In genomic region chr1:223363057-223363855, GRCh38 we compare ENCODE assay signal across 9 cellular contexts. TPM values are rescaled to one million over a fixed set of nuclear protein-coding genes. Genes with fewer than 3 reads are reported as not detected.
DNase-seq lines count a peak whose midpoint lies in the region; ATAC-seq, FAIRE-seq and TF ChIP-seq lines count a peak whose summit lies in the region.
"Had no signal": no experiment of that assay in that cellular context is flagged by ENCODE, and none has a peak within 500 bp of the region (broad histone marks: within the 10 kb centered on the region; RNA-seq: fewer than 3 reads in every experiment).

No MANE protein-coding gene starts in this region.

- CTCF ChIA-PET in GM10248 (lab: Yijun Ruan, JAX): no interaction called here

- peaks cover 62% of the 10 kb centered on the region for H3K27me3 ChIP-seq in adipocyte (replicated peaks; ENCODE audit: control insufficient read depth, insufficient read depth, low read length)

- POLR2A ChIA-PET in GM10248 (lab: Yijun Ruan, JAX): no interaction called here

- ATAC-seq in left ventricle myocardium superior (peak; percentile 71), HG02884 (IDR thresholded peaks at IDR 0.05; ENCODE audit: unreplicated experiment) (no peak), GM21529 (IDR thresholded peaks at IDR 0.05; ENCODE audit: unreplicated experiment) (no peak)

- no peaks in the 10 kb centered on the region for H3K36me3 ChIP-seq in adipocyte (ENCODE audit: control insufficient read depth, insufficient read depth, low read length, severe bottlenecking)
- H3K36me3 ChIP-seq: SJSA1 had no signal

- H3K4me1 ChIP-seq in adipocyte (ENCODE audit: control insufficient read depth, insufficient read depth, low read length): peaks cover 3% of the 10 kb centered on the region

- DNase-seq in GM10248 (ENCODE audit: extremely low spot score) (peak; percentile 16), NCI-H69 (lab: John Stamatoyannopoulos, UW) (peak; percentile 55), adipocyte (ENCODE audit: low read depth) (peak; percentile 32), left ventricle myocardium superior (peak; percentile 67), retinal pigment epithelial cell (ENCODE audit: low read depth) (no peak), GM19239 (ENCODE audit: insufficient read length, low spot score) (no peak)

- intact Hi-C loops in left ventricle myocardium superior (cut with micrococcal nuclease): no loop called here

- TF ChIP-seq CTCF in GM10248 (IDR thresholded peaks at IDR 0.05; ENCODE audit: control extremely low read depth, extremely low read depth, low read depth, missing control alignments): no peak
- no peak for TF ChIP-seq CTCF in retinal pigment epithelial cell (conservative IDR thresholded peaks at IDR 0.05; ENCODE audit: low read depth, low read length)

- H3K9ac ChIP-seq in adipocyte (ENCODE audit: low read length): no peak overlapping the region

- H3K9me3 ChIP-seq in adipocyte (ENCODE audit: control insufficient read depth, low read length): peaks cover 2% of the 10 kb centered on the region
- H3K9me3 ChIP-seq: SJSA1 had no signal

- H3K4me3 ChIP-seq in adipocyte (ENCODE audit: low read length) (no peak overlapping the region), retinal pigment epithelial cell (ENCODE audit: low read length) (peak overlapping the region; percentile 42)

- no peak for FAIRE-seq in GM19239 (lab: Jason Lieb, UNC)

RNA-seq across cellular contexts. Expression of gene SUSD4, which starts 0.7 kb away (rescaled TPM):
- 8.2 TPM for total RNA-seq in left ventricle myocardium superior

RNA-seq across cellular contexts. Expression of gene CCDC185, which starts 30.0 kb away (rescaled TPM):
- total RNA-seq in left ventricle myocardium superior: not detected
- total RNA-seq: SJSA1 had no signal

Comparison
In these comparisons a context has a peak if more than half of its experiments do, and no peak if none do; other contexts are left out.
1. DNase-seq: peak in GM10248 (single experiment), NCI-H69 (single experiment), adipocyte (single experiment) and left ventricle myocardium superior (single experiment); none in retinal pigment epithelial cell (single experiment) and GM19239 (single experiment).